ENCODE assay signal across 8 cellular contexts in genomic region chr19:39539519-39540332, GRCh38. TPM values are rescaled to one million over a fixed set of nuclear protein-coding genes. Genes with fewer than 3 reads are reported as not detected.
DNase-seq lines count a peak whose midpoint lies in the region; ATAC-seq and TF ChIP-seq lines count a peak whose summit lies in the region.

TSS of gene EID2 (minus strand) at chr19:39540161. CDS start at chr19:39540079, 82 bp downstream.

- H3K4me3 Mint-ChIP-seq in natural killer cell treated with Interleukin-12 subunit alpha and Interleukin-12 subunit beta and Interleukin-15 and Interleukin-18, amount 100 ng/mL, for 72 hours = peak within 1 kb of the TSS; percentile 95

- peaks cover 27% of the 10 kb centered on the region for H3K4me1 ChIP-seq in RWPE2 (ENCODE audit: insufficient read depth, poor library complexity, severe bottlenecking)

- no peaks in the 10 kb centered on the region for H3K27me3 ChIP-seq in RWPE2 (ENCODE audit: insufficient read depth, poor library complexity, severe bottlenecking)

- H3K27ac Mint-ChIP-seq in natural killer cell treated with Interleukin-12 subunit alpha and Interleukin-12 subunit beta and Interleukin-15 and Interleukin-18, amount 100 ng/mL, for 72 hours = peak within 1 kb of the TSS; percentile 88 to 91

- H3K27ac ChIP-seq in RWPE2 (ENCODE audit: poor library complexity, severe bottlenecking) = peak within 1 kb of the TSS; percentile 52

- peaks cover 0 to 8% of the 10 kb centered on the region in 2 donors for H3K27me3 Mint-ChIP-seq in natural killer cell treated with Interleukin-12 subunit alpha and Interleukin-12 subunit beta and Interleukin-15 and Interleukin-18, amount 100 ng/mL, for 72 hours

- peak; percentile 91 for DNase-seq in EL
- DNase-seq in H4 (ENCODE audit: low spot score) = peak; percentile 85
- peak; percentile 97 for DNase-seq in LoVo (ENCODE audit: low spot score)
- DNase-seq in RWPE2 (ENCODE audit: low spot score) = peak; percentile 90
- peak; percentile 92 for DNase-seq in activated T-helper 9 cell treated with anti-CD3 and anti-CD28 coated beads, Interleukin-2, amount 50 U/mL, for 16 hours (ENCODE audit: low read depth)
- peak; percentile 96 for DNase-seq in fibroblast of pulmonary artery (ENCODE audit: low read depth)
- DNase-seq in natural killer cell treated with Interleukin-12 subunit alpha and Interleukin-12 subunit beta and Interleukin-15 and Interleukin-18, amount 100 ng/mL, for 72 hours (ENCODE audit: low spot score) = peak; percentile 96
- peak; percentile 97 for DNase-seq in stimulated activated naive CD8-positive, alpha-beta T cell treated with anti-CD3 and anti-CD28 coated beads, Interleukin-15, Interleukin-2, amounts not matched to agents 100 U/mL and 50 U/mL, for 24 hours

- TF ChIP-seq CTCF in RWPE2 (IDR thresholded peaks at IDR 0.05; ENCODE audit: poor library complexity, severe bottlenecking) = peak; percentile 87
- TF ChIP-seq CTCF in fibroblast of pulmonary artery (IDR thresholded peaks at IDR 0.05; ENCODE audit: low read length, missing control alignments) = peak; percentile 78

- no peaks in the 10 kb centered on the region for H3K9me3 Mint-ChIP-seq in natural killer cell treated with Interleukin-12 subunit alpha and Interleukin-12 subunit beta and Interleukin-15 and Interleukin-18, amount 100 ng/mL, for 72 hours

- ATAC-seq in RWPE2 (ENCODE audit: low read depth) = peak; percentile 87
- peak; percentile 95 to 97 for ATAC-seq in natural killer cell treated with Interleukin-12 subunit alpha and Interleukin-12 subunit beta and Interleukin-15 and Interleukin-18, amount 100 ng/mL, for 72 hours
- ATAC-seq in stimulated activated naive CD8-positive, alpha-beta T cell treated with anti-CD3 and anti-CD28 coated beads, Interleukin-15, Interleukin-2, amounts not matched to agents 100 U/mL and 50 U/mL, for 24 hours = peak; percentile 85

- H3K4me1 Mint-ChIP-seq in natural killer cell treated with Interleukin-12 subunit alpha and Interleukin-12 subunit beta and Interleukin-15 and Interleukin-18, amount 100 ng/mL, for 72 hours (ENCODE audit: low read depth in 2 of 2) = peaks cover 22 to 38% of the 10 kb centered on the region in 2 donors

- peaks cover 5% of the 10 kb centered on the region; the same call in 1 of the 2 replicates for H3K36me3 ChIP-seq in RWPE2 (ENCODE audit: low read depth)

- no peaks in the 10 kb centered on the region for H3K9me3 ChIP-seq in RWPE2 (ENCODE audit: severe bottlenecking)

- H3K4me3 ChIP-seq in RWPE2 (ENCODE audit: severe bottlenecking) = peak within 1 kb of the TSS; percentile 96
- peak within 1 kb of the TSS; percentile 88 for H3K4me3 ChIP-seq in fibroblast of pulmonary artery (replicated peaks; ENCODE audit: low read depth, low read length)

- H3K36me3 Mint-ChIP-seq in natural killer cell treated with Interleukin-12 subunit alpha and Interleukin-12 subunit beta and Interleukin-15 and Interleukin-18, amount 100 ng/mL, for 72 hours = no peaks in the 10 kb centered on the region

RNA-seq across cellular contexts. Expression of gene EID2, which starts in this region (rescaled TPM):
- total RNA-seq in H4 (2014; rRNA removed; shearing (Covaris generic)) = 10.8 and 11.5 TPM in 2 replicates
- 10 to 100 TPM; 10.4 to 11.4 TPM for total RNA-seq in natural killer cell treated with Interleukin-12 subunit alpha and Interleukin-12 subunit beta and Interleukin-15 and Interleukin-18, amount 100 ng/mL, for 72 hours

Comparison
In these comparisons a context has a peak if more than half of its experiments do, and no peak if none do; other contexts are left out.
1. Peak in every context shown above with its lines: DNase-seq, ATAC-seq, H3K4me3 ChIP-seq and H3K27ac ChIP-seq.